ENCODE assay signal across 22 cellular contexts in the genomic region with DNA sequence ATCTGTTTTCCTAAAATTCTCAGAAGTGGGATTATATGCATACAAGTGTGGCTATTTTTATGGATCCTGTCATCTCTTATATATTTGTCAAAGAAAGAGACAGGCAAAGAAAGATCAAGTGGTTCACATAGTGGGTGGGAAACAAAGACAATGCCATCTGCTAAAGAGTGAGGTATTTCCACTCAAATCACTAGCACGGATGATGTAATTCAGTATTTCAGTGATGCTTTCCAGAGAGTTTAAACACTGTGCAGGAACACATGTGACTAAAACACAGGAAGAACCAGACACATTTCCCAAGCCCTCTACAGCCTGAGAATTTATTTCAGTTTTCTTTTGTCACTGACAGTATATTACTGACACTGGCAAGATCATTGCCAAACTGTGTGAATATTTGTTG.
A peak's percentile ranks its signal among the peaks of the same experiment; 100 is the strongest.
DNase-seq lines count a peak whose midpoint lies in the region; ATAC-seq and TF ChIP-seq lines count a peak whose summit lies in the region.
"Had no signal": no experiment of that assay in that cellular context is flagged by ENCODE, and none has a peak within 500 bp of the region (broad histone marks: within the 10 kb centered on the region; RNA-seq: fewer than 3 reads in every experiment).

No MANE protein-coding gene starts in this region.

- no peak for ATAC-seq in GM18498 (IDR thresholded peaks at IDR 0.05; ENCODE audit: unreplicated experiment)
- no peak for ATAC-seq in stimulated activated naive CD8-positive, alpha-beta T cell treated with anti-CD3 and anti-CD28 coated beads, Interleukin-15, Interleukin-2, amounts not matched to agents 100 U/mL and 50 U/mL, for 24 hours
- ATAC-seq: A549, HepG2, K562 had no signal

- no peaks in the 10 kb centered on the region for H3K79me1 ChIP-seq in mesendoderm (ENCODE audit: low read length)

- no peak overlapping the region for H2BK15ac ChIP-seq in mesendoderm (replicated peaks; ENCODE audit: low read depth)

- H3K4me2 ChIP-seq in fibroblast of lung (ENCODE audit: extremely low read depth, insufficient read depth, low read length) (no peak overlapping the region), smooth muscle cell (no peak overlapping the region), mesendoderm (ENCODE audit: low read length) (no peak overlapping the region)
- H3K4me2 ChIP-seq: A549, BLaER1, PC-9 had no signal

- H3K23ac ChIP-seq in mesendoderm (ENCODE audit: low read length): no peak overlapping the region

- H3K4me3 ChIP-seq in fibroblast of lung (replicated peaks in 1 of 4; ENCODE audit: control extremely low read depth in 1 of 4, insufficient read depth in 1 of 4, low read depth in 3 of 4, low read length in 4 of 4) (no peak overlapping the region), smooth muscle cell (no peak overlapping the region), mesendoderm (ENCODE audit: low read length) (no peak overlapping the region)
- H3K4me3 ChIP-seq: A549, BLaER1, HAP-1, K562, MG63, PC-9 had no signal

- H3K18ac ChIP-seq in mesendoderm (ENCODE audit: low read length): no peak overlapping the region

- TF ChIP-seq CTCF in fibroblast of lung (conservative IDR thresholded peaks at IDR 0.05 in 1 of 2, IDR thresholded peaks at IDR 0.05 in 1 of 2; ENCODE audit: low read depth in 1 of 2, low read length in 2 of 2) (no peak), smooth muscle cell (IDR thresholded peaks at IDR 0.05; ENCODE audit: borderline replicate concordance, insufficient read depth, poor library complexity, severe bottlenecking) (no peak)

- no peak overlapping the region for H3K56ac ChIP-seq in mesendoderm (ENCODE audit: low read length)

- H2BK5ac ChIP-seq in mesendoderm (ENCODE audit: low read length): no peak overlapping the region

- WGBS in smooth muscle cell (ENCODE audit: low lambda C conversion rate): 23% methylated on average over 1 of the region's 1 CpG
- WGBS in mesendoderm (ENCODE audit: extremely low coverage, insufficient coverage, low lambda C conversion rate): no CpG with 5 or more reads among the region's 1 CpG

- H3F3A ChIP-seq in smooth muscle cell (ENCODE audit: low read depth): no peaks in the 10 kb centered on the region

- H3K27ac ChIP-seq in fibroblast of lung (ENCODE audit: insufficient read depth, low read length) (no peak overlapping the region), smooth muscle cell (ENCODE audit: low read depth) (peak overlapping the region; percentile 8), mesendoderm (ENCODE audit: low read depth, low read length) (no peak overlapping the region)
- H3K27ac ChIP-seq: A549, BLaER1, PC-9 had no signal

- H3K9ac ChIP-seq in fibroblast of lung (ENCODE audit: insufficient read depth, low read length): no peak overlapping the region
- H3K9ac ChIP-seq in smooth muscle cell (ENCODE audit: low read depth): no peak overlapping the region
- H3K9ac ChIP-seq in mesendoderm (ENCODE audit: low read length): no peak overlapping the region
- H3K9ac ChIP-seq: BLaER1 had no signal

- H2AFZ ChIP-seq in fibroblast of lung (ENCODE audit: low read length) (no peak overlapping the region), smooth muscle cell (ENCODE audit: low read depth) (peak overlapping the region; percentile 20)
- H2AFZ ChIP-seq: PC-9 had no signal

- H4K8ac ChIP-seq in mesendoderm (ENCODE audit: low read depth, low read length): no peak overlapping the region

- H3K4me1 ChIP-seq in fibroblast of lung (ENCODE audit: control insufficient read depth, extremely low read depth, insufficient read depth, low read length) (no peaks in the 10 kb centered on the region), smooth muscle cell (ENCODE audit: low read depth) (no peaks in the 10 kb centered on the region), mesendoderm (ENCODE audit: control insufficient read depth, low read depth, low read length) (no peaks in the 10 kb centered on the region)
- H3K4me1 ChIP-seq: A549, BLaER1, HAP-1 had no signal

- H3K27me3 ChIP-seq in fibroblast of lung (ENCODE audit: control insufficient read depth, insufficient read depth, low read length): no peaks in the 10 kb centered on the region
- no peaks in the 10 kb centered on the region for H3K27me3 ChIP-seq in smooth muscle cell (ENCODE audit: low read depth)
- no peaks in the 10 kb centered on the region for H3K27me3 ChIP-seq in mesendoderm (ENCODE audit: insufficient read depth, low read length, poor library complexity)
- H3K27me3 ChIP-seq: BLaER1, MG63 had no signal

- H3K4ac ChIP-seq in mesendoderm (ENCODE audit: low read depth, low read length): no peak overlapping the region

- no peak overlapping the region for H4K5ac ChIP-seq in mesendoderm (ENCODE audit: low read length)

- H2AK5ac ChIP-seq in mesendoderm (ENCODE audit: low read length): no peak overlapping the region

- H4K20me1 ChIP-seq in fibroblast of lung (ENCODE audit: control insufficient read depth, extremely low read depth, insufficient read depth, low read length) (no peaks in the 10 kb centered on the region), smooth muscle cell (ENCODE audit: low read depth) (no peaks in the 10 kb centered on the region)
- H4K20me1 ChIP-seq: BLaER1 had no signal

- no peak overlapping the region for H2BK120ac ChIP-seq in mesendoderm (ENCODE audit: low read depth, low read length)

- H3K9me3 ChIP-seq in fibroblast of lung (ENCODE audit: control insufficient read depth, insufficient read depth, low read depth, low read length) (no peaks in the 10 kb centered on the region), smooth muscle cell (replicated peaks; ENCODE audit: low read depth) (no peaks in the 10 kb centered on the region)
- H3K9me3 ChIP-seq: A549, BLaER1, HAP-1, MG63 had no signal

- H3K79me2 ChIP-seq in fibroblast of lung (ENCODE audit: control insufficient read depth, insufficient read depth, low read length): no peaks in the 10 kb centered on the region
- no peaks in the 10 kb centered on the region for H3K79me2 ChIP-seq in smooth muscle cell (ENCODE audit: low read depth)
- no peaks in the 10 kb centered on the region for H3K79me2 ChIP-seq in mesendoderm (ENCODE audit: control insufficient read depth, insufficient read depth, low read length)

- H3K36me3 ChIP-seq in fibroblast of lung (ENCODE audit: control insufficient read depth, insufficient read depth, low read length) (no peaks in the 10 kb centered on the region), smooth muscle cell (ENCODE audit: low read depth) (no peaks in the 10 kb centered on the region), mesendoderm (ENCODE audit: control insufficient read depth, insufficient read depth, low read length) (no peaks in the 10 kb centered on the region)
- H3K36me3 ChIP-seq: BLaER1, HAP-1, MG63 had no signal

- DNase-seq in amniotic epithelial cell (ENCODE audit: low read depth) (peak; percentile 16), fibroblast of lung (ENCODE audit: low read depth in 2 of 2) (peak; percentile 3 to 47), inferior parietal cortex (ENCODE audit: extremely low spot score) (peak; percentile 25), smooth muscle cell (lab: John Stamatoyannopoulos, UW; ENCODE audit: unreplicated experiment) (no peak), mesendoderm (no peak)
- DNase-seq in stimulated activated naive CD8-positive, alpha-beta T cell treated with anti-CD3 and anti-CD28 coated beads, Interleukin-15, Interleukin-2, amounts not matched to agents 100 U/mL and 50 U/mL, for 24 hours: no peak
- DNase-seq: CD4-positive, alpha-beta T cell; COR-L47; MG63; NCI-H1417 treated with DMSO at 0.1 percent for 48 hours; NCI-H187; NCI-H510A; NCI-H748 treated with DMSO at 0.1 percent for 48 hours; PC-9; RPMI8226; SIG-M5 had no signal

Comparison
In these comparisons a context has a peak if more than half of its experiments do, and no peak if none do; other contexts are left out.
1. DNase-seq: peak in amniotic epithelial cell (single experiment), fibroblast of lung (2 of 2) and inferior parietal cortex (single experiment); none in smooth muscle cell (single experiment), mesendoderm (single experiment) and stimulated activated naive CD8-positive, alpha-beta T cell treated with anti-CD3 and anti-CD28 coated beads, Interleukin-15, Interleukin-2, amounts not matched to agents 100 U/mL and 50 U/mL, for 24 hours (single experiment).